ENCODE assay signal across 12 cellular contexts in the genomic region with DNA sequence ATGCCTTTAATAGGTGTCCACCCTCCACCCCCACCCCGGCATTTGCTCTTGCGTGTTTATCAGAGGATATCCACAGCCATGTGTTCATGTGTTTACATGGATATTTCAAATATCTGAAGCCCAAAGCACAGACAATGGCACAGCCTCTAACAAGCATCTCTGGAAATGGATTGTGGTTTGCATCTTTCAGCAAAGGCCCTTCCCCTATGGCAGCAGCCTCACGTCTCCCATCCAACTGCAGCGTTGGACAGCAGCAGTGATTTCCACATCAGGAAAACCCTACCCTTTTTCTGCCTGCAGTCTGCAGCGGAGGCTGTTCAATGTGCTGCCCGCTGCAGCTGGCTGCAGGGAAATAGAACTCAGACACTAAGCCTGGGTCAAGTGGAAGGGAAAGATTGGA. TPM values are rescaled to one million over a fixed set of nuclear protein-coding genes. Genes with fewer than 3 reads are reported as not detected.
A peak's percentile ranks its signal among the peaks of the same experiment; 100 is the strongest.
DNase-seq lines count a peak whose midpoint lies in the region; TF ChIP-seq lines count a peak whose summit lies in the region.
"Had no signal": no experiment of that assay in that cellular context is flagged by ENCODE, and none has a peak within 500 bp of the region (broad histone marks: within the 10 kb centered on the region; RNA-seq: fewer than 3 reads in every experiment).

No MANE protein-coding gene starts in this region.

- H2BK120ac ChIP-seq in mesenchymal stem cell (ENCODE audit: low read depth, low read length): no peak overlapping the region

- H3K9me3 ChIP-seq in mammary epithelial cell (replicated peaks; ENCODE audit: insufficient read depth, low read length): no peaks in the 10 kb centered on the region
- H3K9me3 ChIP-seq in mesenchymal stem cell (ENCODE audit: control insufficient read depth, low read length): no peaks in the 10 kb centered on the region
- no peaks in the 10 kb centered on the region for H3K9me3 ChIP-seq in transverse colon
- H3K9me3 ChIP-seq: gastrocnemius medialis had no signal

- H3K9ac ChIP-seq in mammary epithelial cell (ENCODE audit: insufficient read depth, low read length): no peak overlapping the region
- peak overlapping the region; percentile 75 for H3K9ac ChIP-seq in mesenchymal stem cell (ENCODE audit: low read length)

- in situ Hi-C loops in mammary epithelial cell (cut with MboI; ENCODE audit: low sequenced_read_pairs in 2 of 2): no loop called here
- in situ Hi-C loops in transverse colon (cut with MboI; ENCODE audit: low pct_ligation_motif_present in 1 of 4, low pct_unique_long_range_greater_than_20kb in 1 of 4, low sequenced_read_pairs in 3 of 4): no loop called here

- BruUV-seq in MCF 10A (replicated peaks; lab: Mats Ljungman, UMichigan) (no TSS peak), mammary epithelial cell (replicated peaks; lab: Mats Ljungman, UMichigan) (no TSS peak)

- no peak overlapping the region for H3K27ac ChIP-seq in mammary epithelial cell (ENCODE audit: insufficient read depth, low read depth, low read length)
- no peak overlapping the region for H3K27ac ChIP-seq in mesenchymal stem cell (ENCODE audit: low read length, poor library complexity, severe bottlenecking)
- peak overlapping the region; percentile 27 to 43 (median 30) for H3K27ac ChIP-seq in transverse colon

- no peak overlapping the region for H2BK12ac ChIP-seq in mesenchymal stem cell (ENCODE audit: low read length in 2 of 2)

- H2BK15ac ChIP-seq in mesenchymal stem cell (ENCODE audit: low read depth, poor library complexity, severe bottlenecking): no peak overlapping the region

- H3K36me3 ChIP-seq in mammary epithelial cell (ENCODE audit: insufficient read depth, low read length): no peaks in the 10 kb centered on the region
- H3K36me3 ChIP-seq in mesenchymal stem cell (ENCODE audit: control insufficient read depth in 1 of 2, insufficient read depth in 2 of 2, low read depth in 1 of 2, low read length in 2 of 2): no peaks in the 10 kb centered on the region
- H3K36me3 ChIP-seq in transverse colon: no peaks in the 10 kb centered on the region
- H3K36me3 ChIP-seq: gastrocnemius medialis had no signal

- DNase-seq in MCF 10A (ENCODE audit: unreplicated experiment) (no peak), mammary epithelial cell (no peak), astrocyte of the hippocampus (ENCODE audit: low read depth, low spot score) (peak; percentile 55), mesenchymal stem cell (peak; percentile 42), transverse colon (no peak), LoVo (ENCODE audit: low spot score) (no peak), activated gamma-delta T cell treated with Interleukin-2 at 50 U/mL for 16 hours (no peak), NCI-H69 (lab: John Stamatoyannopoulos, UW) (no peak)
- DNase-seq: activated effector memory CD4-positive, alpha-beta T cell treated with anti-CD3 and anti-CD28 coated beads, Interleukin-2, amount 50 U/mL, for 16 hours; gastrocnemius medialis; nucleus accumbens; SHP77 had no signal

- H3K4me1 ChIP-seq in mammary epithelial cell (ENCODE audit: insufficient read depth, low read length): peaks cover 56% of the 10 kb centered on the region
- peaks cover 24% of the 10 kb centered on the region for H3K4me1 ChIP-seq in mesenchymal stem cell (ENCODE audit: control insufficient read depth, insufficient read depth, low read depth, low read length)
- peaks cover 0 to 36% (median 23%) of the 10 kb centered on the region in 4 donors for H3K4me1 ChIP-seq in transverse colon

- intact Hi-C loops in MCF 10A (cut with micrococcal nuclease) (loop anchor here (10.0 kb wide), 1 partner anchor 296 kb away; no protein-coding TSS in a partner anchor), mammary epithelial cell (cut with micrococcal nuclease) (loop anchor here (1.0 kb wide), 1 partner anchor 69 kb away; no protein-coding TSS in a partner anchor), transverse colon (cut with DNase I; ENCODE audit: low total_unique reads) (no loop called here)

- no peak overlapping the region for H4K91ac ChIP-seq in mesenchymal stem cell (ENCODE audit: low read length)

- no peak overlapping the region for H2BK5ac ChIP-seq in mesenchymal stem cell (ENCODE audit: low read depth, low read length, poor library complexity, severe bottlenecking)

- no peak overlapping the region for H2AK5ac ChIP-seq in mesenchymal stem cell (ENCODE audit: low read length, severe bottlenecking)

- H3K27me3 ChIP-seq in mammary epithelial cell (ENCODE audit: insufficient read depth, low read length) (no peaks in the 10 kb centered on the region), mesenchymal stem cell (ENCODE audit: control insufficient read depth in 1 of 2, insufficient read depth in 1 of 2, low read length in 2 of 2) (peaks cover 0 to 75% of the 10 kb centered on the region in 2 experiments), transverse colon (peaks cover 48% of the 10 kb centered on the region)

- peaks cover 9% of the 10 kb centered on the region for H3K36me3 Mint-ChIP-seq in MCF 10A (ENCODE audit: insufficient read depth, unreplicated experiment)

- H3K79me1 ChIP-seq in mesenchymal stem cell (replicated peaks; ENCODE audit: low read length, poor library complexity, severe bottlenecking): no peaks in the 10 kb centered on the region

- dilution Hi-C loops in mammary epithelial cell (cut with HindIII; ENCODE audit: low sequenced_read_pairs): no loop called here

- H3K4me2 ChIP-seq in mammary epithelial cell (ENCODE audit: insufficient read depth, low read depth, low read length): no peak overlapping the region
- H3K4me2 ChIP-seq in mesenchymal stem cell (ENCODE audit: low read length, poor library complexity, severe bottlenecking): no peak overlapping the region

- 53% methylated on average over 6 of the region's 6 CpGs for WGBS in mammary epithelial cell (ENCODE audit: low coverage, missing lambda C conversion rate)
- WGBS in mesenchymal stem cell: 47% methylated on average over 6 of the region's 6 CpGs
- 48 to 80% methylated on average over 1 to 6 of the region's 6 CpGs for WGBS in transverse colon (ENCODE audit: low coverage in 1 of 2), 2 donors

- no peaks in the 10 kb centered on the region for H4K20me1 ChIP-seq in mammary epithelial cell (ENCODE audit: insufficient read depth, low read length)

- TF ChIP-seq CTCF in MCF 10A (IDR thresholded peaks at IDR 0.05; ENCODE audit: unreplicated experiment) (no peak), mammary epithelial cell (conservative IDR thresholded peaks at IDR 0.05 in 1 of 2, IDR thresholded peaks at IDR 0.05 in 1 of 2; ENCODE audit: extremely low read depth in 1 of 2, insufficient read depth in 1 of 2, low read depth in 1 of 2, low read length in 2 of 2) (no peak), transverse colon (IDR thresholded peaks at IDR 0.05) (no peak)

- H2AFZ ChIP-seq in mammary epithelial cell (ENCODE audit: low read depth, low read length) (no peak overlapping the region), mesenchymal stem cell (ENCODE audit: low read depth, low read length) (no peak overlapping the region)

- H4K8ac ChIP-seq in mesenchymal stem cell (ENCODE audit: low read length): no peak overlapping the region

- no peak overlapping the region for H3K23ac ChIP-seq in mesenchymal stem cell (ENCODE audit: low read length in 2 of 2)

- CTCF ChIA-PET in MCF 10A (lab: Yijun Ruan, JAX) (no interaction called here), mammary epithelial cell (lab: Charles Lee; ENCODE audit: low non-redundant PET) (no interaction called here)

- peak overlapping the region; percentile 72 for H3K27ac Mint-ChIP-seq in MCF 10A (ENCODE audit: low read depth, unreplicated experiment)

- no peaks in the 10 kb centered on the region for H3K27me3 Mint-ChIP-seq in MCF 10A (ENCODE audit: insufficient read depth, unreplicated experiment)

- H3K4me1 Mint-ChIP-seq in MCF 10A (ENCODE audit: insufficient read depth, unreplicated experiment): peaks cover 75% of the 10 kb centered on the region

- H3K4me3 ChIP-seq in mammary epithelial cell (replicated peaks in 1 of 3; ENCODE audit: insufficient read depth in 1 of 3, low read depth in 2 of 3, low read length in 3 of 3) (peak overlapping the region in 1 of 3 experiments; percentile 68), mesenchymal stem cell (ENCODE audit: insufficient read depth in 1 of 2, low read depth in 1 of 2, low read length in 2 of 2) (peak overlapping the region in 1 of 2 experiments; percentile 81), transverse colon (peak overlapping the region in 1 of 4 donors; percentile 64)

- H3K14ac ChIP-seq in mesenchymal stem cell (ENCODE audit: low read length in 2 of 2): no peak overlapping the region

- no peak overlapping the region for H3K18ac ChIP-seq in mesenchymal stem cell (ENCODE audit: low read depth in 1 of 2, low read length in 2 of 2)

- no peak overlapping the region for H3K4ac ChIP-seq in mesenchymal stem cell (ENCODE audit: low read depth in 1 of 2, low read length in 2 of 2)

- POLR2A ChIA-PET in MCF 10A (lab: Yijun Ruan, JAX): no interaction called here

- no peaks in the 10 kb centered on the region for H3K9me3 Mint-ChIP-seq in MCF 10A (ENCODE audit: unreplicated experiment)

- no peak for TF ChIP-seq POLR2A in transverse colon (IDR thresholded peaks at IDR 0.05)

- H3K79me2 ChIP-seq in mammary epithelial cell (ENCODE audit: insufficient read depth, low read length): peaks cover 6% of the 10 kb centered on the region

- TF ChIP-seq EP300 in transverse colon (IDR thresholded peaks at IDR 0.05; ENCODE audit: low read depth): no peak

- peak overlapping the region; percentile 72 for H3K4me3 Mint-ChIP-seq in MCF 10A (ENCODE audit: unreplicated experiment)

RNA-seq across cellular contexts. Expression of a gene that starts 1.6 kb away (rescaled TPM):
- total RNA-seq in MCF 10A (2022) (8.3 and 9.6 TPM in 2 replicates), mammary epithelial cell (1 to 10 TPM; 3.5 to 6.7 TPM), transverse colon (10 to 100 TPM in 1 of 4 donors, 1 to 10 TPM in 3; 4.6 to 14.0 (median 7.8) TPM)
- polyA plus RNA-seq in mammary epithelial cell: 1.8 TPM
- 3.4 TPM for polyA minus RNA-seq in mammary epithelial cell
- polyA plus RNA-seq in mesenchymal stem cell (2013, experiment 1 of 2): 0.93 TPM
- polyA plus RNA-seq in mesenchymal stem cell (2013, experiment 2 of 2): 1.2 TPM

RNA-seq across cellular contexts. Expression of a gene that starts 38.7 kb away (rescaled TPM):
- total RNA-seq in MCF 10A (2022) (7.1 and 12.1 TPM in 2 replicates), mammary epithelial cell (10 to 100 TPM in 1 of 2 donors, 1 to 10 TPM in 1; 9.2 to 11.6 TPM), transverse colon (10 to 100 TPM; 13.8 to 77.4 (median 17.8) TPM)
- polyA plus RNA-seq in mammary epithelial cell: 6.7 TPM
- 5.5 TPM for polyA minus RNA-seq in mammary epithelial cell
- 15.5 TPM for polyA plus RNA-seq in mesenchymal stem cell (2013, experiment 1 of 2)
- 15.3 TPM for polyA plus RNA-seq in mesenchymal stem cell (2013, experiment 2 of 2)

Comparison
In these comparisons a context has a peak if more than half of its experiments do, and no peak if none do; other contexts are left out.
1. DNase-seq: peak in astrocyte of the hippocampus (single experiment) and mesenchymal stem cell (single experiment); none in MCF 10A (single experiment), mammary epithelial cell (single experiment), transverse colon (single experiment), LoVo (single experiment), activated gamma-delta T cell treated with Interleukin-2 at 50 U/mL for 16 hours (single experiment) and NCI-H69 (single experiment).
2. H3K27ac ChIP-seq: peak in transverse colon (4 of 4); none in mammary epithelial cell (single experiment) and mesenchymal stem cell (single experiment).